Comparison of ENCODE assay signal across 34 cellular contexts in genomic region chr4:18051281-18051680, GRCh38. TPM values are rescaled to one million over a fixed set of nuclear protein-coding genes. Genes with fewer than 3 reads are reported as not detected.
DNase-seq lines count a peak whose midpoint lies in the region; FAIRE-seq and TF ChIP-seq lines count a peak whose summit lies in the region.
"Had no signal": no experiment of that assay in that cellular context is flagged by ENCODE, and none has a peak within 500 bp of the region (broad histone marks: within the 10 kb centered on the region; RNA-seq: fewer than 3 reads in every experiment).

No MANE protein-coding gene starts in this region.

- no peak overlapping the region for H3K4me3 Mint-ChIP-seq in activated CD4-positive, alpha-beta T cell treated with anti-CD3 and anti-CD28 coated beads, Interleukin-2, amount 10 ng/mL, durations not matched to agents 7 days and 5 days
- H3K4me3 Mint-ChIP-seq: activated CD4-positive, alpha-beta memory T cell treated with anti-CD3 and anti-CD28 coated beads, Interleukin-2, amount 10 ng/mL, durations not matched to agents 7 days and 5 days; activated naive CD4-positive, alpha-beta T cell treated with anti-CD3 and anti-CD28 coated beads for 36 hours; activated T-helper 1 cell treated with anti-CD3 and anti-CD28 coated beads, Interleukin-12 subunit alpha, Interleukin-12 subunit beta, Interleukin-2, Interleukin-4 antibody, amounts not matched to agents 30 ng/mL and 10 ng/mL and 1 ng/mL, durations not matched to agents 14 hours and 24 hours and 36 hours; H9; mesothelial cell of epicardium; naive B cell had no signal

- peaks cover 36% of the 10 kb centered on the region for H3K27me3 Mint-ChIP-seq in activated CD4-positive, alpha-beta T cell treated with anti-CD3 and anti-CD28 coated beads, Interleukin-2, amount 10 ng/mL, durations not matched to agents 7 days and 5 days

- H3K36me3 Mint-ChIP-seq in activated CD4-positive, alpha-beta T cell treated with anti-CD3 and anti-CD28 coated beads, Interleukin-2, amount 10 ng/mL, durations not matched to agents 7 days and 5 days (ENCODE audit: low read depth), result no peaks in the 10 kb centered on the region
- H3K36me3 Mint-ChIP-seq: mesothelial cell of epicardium had no signal

- no peaks in the 10 kb centered on the region for H3K9me3 Mint-ChIP-seq in activated CD4-positive, alpha-beta T cell treated with anti-CD3 and anti-CD28 coated beads, Interleukin-2, amount 10 ng/mL, durations not matched to agents 7 days and 5 days
- H3K9me3 Mint-ChIP-seq: activated CD4-positive, alpha-beta memory T cell treated with anti-CD3 and anti-CD28 coated beads, Interleukin-2, amount 10 ng/mL, durations not matched to agents 7 days and 5 days; activated naive CD4-positive, alpha-beta T cell treated with anti-CD3 and anti-CD28 coated beads for 36 hours; activated T-helper 1 cell treated with anti-CD3 and anti-CD28 coated beads, Interleukin-12 subunit alpha, Interleukin-12 subunit beta, Interleukin-2, Interleukin-4 antibody, amounts not matched to agents 30 ng/mL and 10 ng/mL and 1 ng/mL, durations not matched to agents 14 hours and 24 hours and 36 hours; H9; mesothelial cell of epicardium; naive B cell had no signal

- CTCF ChIA-PET in activated CD4-positive, alpha-beta T cell treated with anti-CD3 and anti-CD28 coated beads, Interleukin-2, amount 10 ng/mL, durations not matched to agents 7 days and 5 days (lab: Charles Lee), result no interaction called here

- POLR2A ChIA-PET in activated CD4-positive, alpha-beta T cell treated with anti-CD3 and anti-CD28 coated beads, Interleukin-2, amount 10 ng/mL, durations not matched to agents 7 days and 5 days (lab: Charles Lee), result no interaction called here

- TF ChIP-seq CTCF in bronchial epithelial cell (IDR thresholded peaks at IDR 0.05; ENCODE audit: insufficient read depth, low read length, severe bottlenecking), result no peak

- H3K36me3 ChIP-seq in bronchial epithelial cell (ENCODE audit: control insufficient read depth, insufficient read depth, low read length), result no peaks in the 10 kb centered on the region
- H3K36me3 ChIP-seq: BLaER1, heart left ventricle, Peyer's patch, right lobe of liver, SJCRH30, stomach, thyroid gland, vagina had no signal

- peak; percentile 49 for DNase-seq in EH (ENCODE audit: low read depth)
- peak; percentile 93 for DNase-seq in M059J (ENCODE audit: low read depth)
- DNase-seq in bronchial epithelial cell (ENCODE audit: low read depth), result peak; percentile 13
- peak; percentile 30 for DNase-seq in renal cortical epithelial cell (ENCODE audit: low read depth)
- DNase-seq in globus pallidus (ENCODE audit: low spot score), result no peak
- no peak for DNase-seq in activated CD4-positive, alpha-beta T cell treated with anti-CD3 and anti-CD28 coated beads, Interleukin-2, amount 10 ng/mL, durations not matched to agents 7 days and 5 days
- no peak for DNase-seq in amniotic stem cell (lab: John Stamatoyannopoulos, UW)
- no peak for DNase-seq in dermis blood vessel endothelial cell
- DNase-seq: ACHN; activated CD4-positive, alpha-beta memory T cell treated with anti-CD3 and anti-CD28 coated beads, Interleukin-2, amount 10 ng/mL, durations not matched to agents 7 days and 5 days; activated CD8-positive, alpha-beta memory T cell treated with anti-CD3 and anti-CD28 coated beads, Interleukin-2, amount 50 U/mL, for 4 hours; activated naive CD4-positive, alpha-beta T cell treated with anti-CD3 and anti-CD28 coated beads for 36 hours; DMS 273 treated with DMSO at 0.1 percent for 48 hours; H9; heart left ventricle; MV-4-11; naive B cell; NCI-H1436; NCI-H2081 treated with DMSO at 0.1 percent for 48 hours; NCI-H345; NCI-H69; Peyer's patch; right lobe of liver; SJCRH30; stimulated activated CD4-positive, alpha-beta T cell treated with anti-CD3 and anti-CD28 coated beads, Interleukin-4, amount 100 ng/mL, for 1 hour; stomach; SW 1271; thyroid gland had no signal

- FAIRE-seq in bronchial epithelial cell (lab: Jason Lieb, UNC), result no peak
- FAIRE-seq: GM12892, keratinocyte had no signal

- no peaks in the 10 kb centered on the region for H3K27me3 ChIP-seq in bronchial epithelial cell (ENCODE audit: control insufficient read depth, insufficient read depth, low read length)
- H3K27me3 ChIP-seq: BLaER1, heart left ventricle, Peyer's patch, right lobe of liver, SJCRH30, stomach, thyroid gland, vagina had no signal

- H3K4me3 ChIP-seq in bronchial epithelial cell (ENCODE audit: low read depth, low read length), result no peak overlapping the region
- H3K4me3 ChIP-seq: BLaER1, heart left ventricle, Peyer's patch, right lobe of liver, SJCRH30, stomach, thyroid gland, vagina had no signal

- peaks cover 5% of the 10 kb centered on the region for H3K4me1 Mint-ChIP-seq in activated CD4-positive, alpha-beta T cell treated with anti-CD3 and anti-CD28 coated beads, Interleukin-2, amount 10 ng/mL, durations not matched to agents 7 days and 5 days
- H3K4me1 Mint-ChIP-seq: H9, mesothelial cell of epicardium, naive B cell had no signal

- H3K27ac Mint-ChIP-seq in activated CD4-positive, alpha-beta T cell treated with anti-CD3 and anti-CD28 coated beads, Interleukin-2, amount 10 ng/mL, durations not matched to agents 7 days and 5 days, result no peak overlapping the region
- H3K27ac Mint-ChIP-seq: activated CD4-positive, alpha-beta memory T cell treated with anti-CD3 and anti-CD28 coated beads, Interleukin-2, amount 10 ng/mL, durations not matched to agents 7 days and 5 days; activated naive CD4-positive, alpha-beta T cell treated with anti-CD3 and anti-CD28 coated beads for 36 hours; activated T-helper 1 cell treated with anti-CD3 and anti-CD28 coated beads, Interleukin-12 subunit alpha, Interleukin-12 subunit beta, Interleukin-2, Interleukin-4 antibody, amounts not matched to agents 30 ng/mL and 10 ng/mL and 1 ng/mL, durations not matched to agents 14 hours and 24 hours and 36 hours; H9; mesothelial cell of epicardium; naive B cell had no signal

RNA-seq across cellular contexts. Expression of gene LCORL, which starts 29.7 kb away (rescaled TPM):
- total RNA-seq in M059J (2014; rRNA removed; shearing (Covaris generic)), result 19.6 and 23.3 TPM in 2 replicates
- total RNA-seq in bronchial epithelial cell (6.7 and 7.4 TPM in 2 replicates), renal cortical epithelial cell (25.4 and 28.3 TPM in 2 replicates), dermis blood vessel endothelial cell (21.2 and 35.4 TPM in 2 replicates)
- 1 to 10 TPM; 8.0 to 8.4 TPM for total RNA-seq in activated CD4-positive, alpha-beta T cell treated with anti-CD3 and anti-CD28 coated beads, Interleukin-2, amount 10 ng/mL, durations not matched to agents 7 days and 5 days

Comparison
In these comparisons a context has a peak if more than half of its experiments do, and no peak if none do; other contexts are left out.
1. DNase-seq: peak in EH (single experiment), M059J (single experiment), bronchial epithelial cell (single experiment) and renal cortical epithelial cell (single experiment); none in globus pallidus (single experiment), activated CD4-positive, alpha-beta T cell treated with anti-CD3 and anti-CD28 coated beads, Interleukin-2, amount 10 ng/mL, durations not matched to agents 7 days and 5 days (single experiment), amniotic stem cell (single experiment) and dermis blood vessel endothelial cell (single experiment).